In the genomic region with DNA sequence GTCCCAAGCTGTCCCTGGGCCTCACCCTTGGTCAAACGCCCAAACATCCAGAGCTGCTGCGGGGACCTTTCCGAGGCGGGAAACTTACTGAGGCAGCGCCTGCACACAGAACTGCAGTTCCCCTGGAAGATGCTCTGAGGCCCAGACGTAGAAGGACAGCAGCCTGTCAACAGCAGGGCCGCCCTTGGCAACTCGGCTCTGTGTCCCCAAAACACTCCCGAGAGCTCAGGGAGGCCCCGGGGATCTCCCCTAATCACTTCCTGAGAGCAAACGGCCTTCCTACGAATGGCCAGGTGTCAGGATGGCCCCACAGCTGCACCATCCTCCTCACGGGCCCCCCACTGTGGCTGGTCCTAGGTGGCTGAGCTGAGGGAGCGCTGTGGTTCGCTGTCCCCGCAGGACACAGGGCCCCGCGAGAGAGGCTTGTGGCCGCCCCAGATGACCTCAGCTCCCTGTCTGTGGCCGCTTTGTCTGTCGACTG, we compare ENCODE assay signal across 21 cellular contexts. TPM values are rescaled to one million over a fixed set of nuclear protein-coding genes. Genes with fewer than 3 reads are reported as not detected.
DNase-seq lines count a peak whose midpoint lies in the region; ATAC-seq and TF ChIP-seq lines count a peak whose summit lies in the region.
"Had no signal": no experiment of that assay in that cellular context is flagged by ENCODE, and none has a peak within 500 bp of the region (broad histone marks: within the 10 kb centered on the region; RNA-seq: fewer than 3 reads in every experiment).

No MANE protein-coding gene starts in this region.

- H4K20me1 ChIP-seq in hepatocyte (ENCODE audit: insufficient read depth, poor library complexity, severe bottlenecking), result no peaks in the 10 kb centered on the region

- no peak overlapping the region for H3K27ac Mint-ChIP-seq in natural killer cell treated with Interleukin-12 subunit alpha and Interleukin-12 subunit beta and Interleukin-15 and Interleukin-18, amount 100 ng/mL, for 72 hours
- H3K27ac Mint-ChIP-seq in natural killer cell, result no peak overlapping the region
- peak overlapping the region in 4 of 5 experiments; percentile 16 to 93 (median 84) for H3K27ac Mint-ChIP-seq in brain
- H3K27ac Mint-ChIP-seq in nephron progenitor cell, result peak overlapping the region; percentile 71
- H3K27ac Mint-ChIP-seq: CD4-positive, CD25-positive, alpha-beta regulatory T cell; T-helper 1 cell treated with Interleukin-12 subunit alpha and Interleukin-12 subunit beta and Interleukin-4 antibody, amounts not matched to agents 30 μg/mL and 1 μg/mL, for 36 hours had no signal

- no peak overlapping the region for H3K4me2 ChIP-seq in hepatocyte

- H3K4me3 ChIP-seq in aorta (ENCODE audit: low read length in 2 of 2), result no peak overlapping the region
- H3K4me3 ChIP-seq in hepatocyte, result no peak overlapping the region
- H3K4me3 ChIP-seq: lung, ovary, transverse colon had no signal

- H3K36me3 ChIP-seq in aorta (ENCODE audit: control insufficient read depth in 1 of 2, insufficient read depth in 2 of 2, low read length in 1 of 2), result no peaks in the 10 kb centered on the region
- no peaks in the 10 kb centered on the region for H3K36me3 ChIP-seq in hepatocyte (replicated peaks; ENCODE audit: insufficient read depth, low read depth)
- H3K36me3 ChIP-seq: ovary, transverse colon had no signal

- H3K4me3 Mint-ChIP-seq in natural killer cell treated with Interleukin-12 subunit alpha and Interleukin-12 subunit beta and Interleukin-15 and Interleukin-18, amount 100 ng/mL, for 72 hours, result no peak overlapping the region
- H3K4me3 Mint-ChIP-seq in natural killer cell (no peak overlapping the region), brain (peak overlapping the region in 4 of 5 experiments; percentile 12 to 72 (median 61)), nephron progenitor cell (peak overlapping the region; percentile 37)
- H3K4me3 Mint-ChIP-seq: CD4-positive, CD25-positive, alpha-beta regulatory T cell; T-helper 1 cell treated with Interleukin-12 subunit alpha and Interleukin-12 subunit beta and Interleukin-4 antibody, amounts not matched to agents 30 μg/mL and 1 μg/mL, for 36 hours had no signal

- no peaks in the 10 kb centered on the region for H3K4me1 ChIP-seq in aorta (ENCODE audit: control insufficient read depth in 1 of 2, insufficient read depth in 2 of 2, low read length in 2 of 2)
- H3K4me1 ChIP-seq in hepatocyte (ENCODE audit: insufficient read depth), result peaks cover 6% of the 10 kb centered on the region
- H3K4me1 ChIP-seq: transverse colon had no signal

- H3K27me3 ChIP-seq in aorta (ENCODE audit: control insufficient read depth in 1 of 2, insufficient read depth in 2 of 2, low read length in 1 of 2), result no peaks in the 10 kb centered on the region
- H3K27me3 ChIP-seq in hepatocyte, result no peaks in the 10 kb centered on the region
- H3K27me3 ChIP-seq: ovary had no signal

- H3K4me1 Mint-ChIP-seq in natural killer cell treated with Interleukin-12 subunit alpha and Interleukin-12 subunit beta and Interleukin-15 and Interleukin-18, amount 100 ng/mL, for 72 hours (ENCODE audit: low read depth in 2 of 2), result peaks cover 0 to 3% of the 10 kb centered on the region in 2 donors
- H3K4me1 Mint-ChIP-seq in natural killer cell (peaks cover 0 to 5% of the 10 kb centered on the region in 2 donors), brain (peaks cover 62% of the 10 kb centered on the region), nephron progenitor cell (peaks cover 64% of the 10 kb centered on the region)
- H3K4me1 Mint-ChIP-seq: CD4-positive, CD25-positive, alpha-beta regulatory T cell had no signal

- DNase-seq in natural killer cell treated with Interleukin-12 subunit alpha and Interleukin-12 subunit beta and Interleukin-15 and Interleukin-18, amount 100 ng/mL, for 72 hours (ENCODE audit: low spot score), result peak; percentile 35
- DNase-seq in natural killer cell (no peak), nephron progenitor cell (no peak), aorta (peak; percentile 29 to 55), Kasumi-1 (lab: John Stamatoyannopoulos, UW) (no peak), OCI-M2 (lab: John Stamatoyannopoulos, UW; ENCODE audit: unreplicated experiment) (no peak), hepatocyte (ENCODE audit: low spot score) (no peak)
- DNase-seq: activated CD8-positive, alpha-beta memory T cell treated with anti-CD3 and anti-CD28 coated beads, Interleukin-2, amount 50 U/mL, for 4 hours; activated effector memory CD4-positive, alpha-beta T cell treated with anti-CD3 and anti-CD28 coated beads, Interleukin-2, amount 50 U/mL, for 16 hours; CD4-positive, CD25-positive, alpha-beta regulatory T cell; GOT3; NCI-H2029 treated with DMSO at 0.1 percent for 48 hours; NCI-H446 treated with DMSO at 0.1 percent for 48 hours; ovary; stimulated activated CD4-positive, alpha-beta T cell treated with anti-CD3 and anti-CD28 coated beads, Interleukin-2, amount 100 ng/mL, for 24 hours; stimulated activated naive CD8-positive, alpha-beta T cell treated with anti-CD3 and anti-CD28 coated beads, Interleukin-15, Interleukin-2, amounts not matched to agents 100 U/mL and 50 U/mL, for 24 hours; transverse colon had no signal

- ATAC-seq in natural killer cell treated with Interleukin-12 subunit alpha and Interleukin-12 subunit beta and Interleukin-15 and Interleukin-18, amount 100 ng/mL, for 72 hours, result no peak
- ATAC-seq in natural killer cell (no peak), aorta (ENCODE audit: low FRiP score) (peak; percentile 20)
- ATAC-seq: stimulated activated naive CD8-positive, alpha-beta T cell treated with anti-CD3 and anti-CD28 coated beads, Interleukin-15, Interleukin-2, amounts not matched to agents 100 U/mL and 50 U/mL, for 24 hours had no signal

- no peak for TF ChIP-seq CTCF in natural killer cell (IDR thresholded peaks at IDR 0.05)
- TF ChIP-seq CTCF in brain (conservative IDR thresholded peaks at IDR 0.05), result no peak
- TF ChIP-seq CTCF in nephron progenitor cell (IDR thresholded peaks at IDR 0.05), result no peak
- no peak for TF ChIP-seq CTCF in hepatocyte (IDR thresholded peaks at IDR 0.05; ENCODE audit: poor library complexity)

- 84 to 90% methylated on average over 21 of the region's 21 CpGs for WGBS in aorta, 2 donors
- WGBS in hepatocyte (ENCODE audit: low lambda C conversion rate, missing lambda C conversion rate), result 82% methylated on average over 20 of the region's 21 CpGs

- intact Hi-C loops in natural killer cell (cut with micrococcal nuclease) (no loop called here), aorta (cut with DNase I) (no loop called here)

- H3K9me3 Mint-ChIP-seq in natural killer cell treated with Interleukin-12 subunit alpha and Interleukin-12 subunit beta and Interleukin-15 and Interleukin-18, amount 100 ng/mL, for 72 hours, result no peaks in the 10 kb centered on the region
- H3K9me3 Mint-ChIP-seq in natural killer cell (no peaks in the 10 kb centered on the region), brain (peaks cover 0 to 8% (median 0%) of the 10 kb centered on the region in 5 experiments), nephron progenitor cell (no peaks in the 10 kb centered on the region)
- H3K9me3 Mint-ChIP-seq: T-helper 1 cell treated with Interleukin-12 subunit alpha and Interleukin-12 subunit beta and Interleukin-4 antibody, amounts not matched to agents 30 μg/mL and 1 μg/mL, for 36 hours had no signal

- no peak overlapping the region for H3K27ac ChIP-seq in aorta (ENCODE audit: low read depth in 1 of 2, low read length in 2 of 2)
- H3K27ac ChIP-seq in hepatocyte, result no peak overlapping the region
- H3K27ac ChIP-seq: epithelial cell of prostate, ovary, transverse colon had no signal

- no peaks in the 10 kb centered on the region for H3K36me3 Mint-ChIP-seq in natural killer cell treated with Interleukin-12 subunit alpha and Interleukin-12 subunit beta and Interleukin-15 and Interleukin-18, amount 100 ng/mL, for 72 hours
- no peaks in the 10 kb centered on the region for H3K36me3 Mint-ChIP-seq in natural killer cell
- no peaks in the 10 kb centered on the region for H3K36me3 Mint-ChIP-seq in brain
- H3K36me3 Mint-ChIP-seq in nephron progenitor cell (ENCODE audit: low read depth), result no peaks in the 10 kb centered on the region
- H3K36me3 Mint-ChIP-seq: CD4-positive, CD25-positive, alpha-beta regulatory T cell had no signal

- no peak overlapping the region for H2AFZ ChIP-seq in hepatocyte

- no peaks in the 10 kb centered on the region for H3K9me3 ChIP-seq in aorta (ENCODE audit: control insufficient read depth, low read length)
- H3K9me3 ChIP-seq in hepatocyte (ENCODE audit: low read depth), result no peaks in the 10 kb centered on the region
- H3K9me3 ChIP-seq: ovary, transverse colon had no signal

- H3K27me3 Mint-ChIP-seq in natural killer cell treated with Interleukin-12 subunit alpha and Interleukin-12 subunit beta and Interleukin-15 and Interleukin-18, amount 100 ng/mL, for 72 hours, result peaks cover 26 to 33% of the 10 kb centered on the region in 2 donors
- H3K27me3 Mint-ChIP-seq in natural killer cell (ENCODE audit: low read depth in 2 of 2), result peaks cover 17 to 37% of the 10 kb centered on the region in 2 donors
- peaks cover 10% of the 10 kb centered on the region for H3K27me3 Mint-ChIP-seq in brain
- H3K27me3 Mint-ChIP-seq in nephron progenitor cell (ENCODE audit: low read depth, poor library complexity), result peaks cover 4% of the 10 kb centered on the region

- no peaks in the 10 kb centered on the region for H3K9me2 ChIP-seq in hepatocyte (replicated peaks; ENCODE audit: insufficient read depth)

- no peaks in the 10 kb centered on the region for H3K79me2 ChIP-seq in hepatocyte

RNA-seq across cellular contexts. Expression of a gene that starts 46.1 kb away (rescaled TPM):
- total RNA-seq in natural killer cell treated with Interleukin-12 subunit alpha and Interleukin-12 subunit beta and Interleukin-15 and Interleukin-18, amount 100 ng/mL, for 72 hours, result under 1 TPM; 0.12 to 0.61 TPM
- 10 to 100 TPM in 1 of 3 donors, 1 to 10 TPM in 2; 4.3 to 16.9 (median 6.0) TPM for total RNA-seq in natural killer cell
- 22.0 TPM for polyA plus RNA-seq in brain (ENCODE audit: insufficient read depth, low read depth, low replicate concordance)
- total RNA-seq in aorta, result 10 to 100 TPM; 24.8 to 30.5 TPM
- polyA plus RNA-seq in aorta, result 1 to 10 TPM in 1 of 2 donors, under 1 TPM in 1; 0.13 to 4.0 TPM
- 2.5 and 3.3 TPM in 2 replicates for total RNA-seq in hepatocyte
- 3.1 and 3.6 TPM in 2 replicates for polyA plus RNA-seq in hepatocyte

Comparison
In these comparisons a context has a peak if more than half of its experiments do, and no peak if none do; other contexts are left out.
1. DNase-seq: peak in natural killer cell treated with Interleukin-12 subunit alpha and Interleukin-12 subunit beta and Interleukin-15 and Interleukin-18, amount 100 ng/mL, for 72 hours (single experiment) and aorta (2 of 2); none in natural killer cell (single experiment), nephron progenitor cell (single experiment), Kasumi-1 (0 of 2), OCI-M2 (single experiment) and hepatocyte (single experiment).
2. H3K27ac Mint-ChIP-seq: peak in brain (4 of 5) and nephron progenitor cell (single experiment); none in natural killer cell treated with Interleukin-12 subunit alpha and Interleukin-12 subunit beta and Interleukin-15 and Interleukin-18, amount 100 ng/mL, for 72 hours (0 of 2) and natural killer cell (0 of 2).
3. H3K4me3 Mint-ChIP-seq: peak in brain (4 of 5) and nephron progenitor cell (single experiment); none in natural killer cell treated with Interleukin-12 subunit alpha and Interleukin-12 subunit beta and Interleukin-15 and Interleukin-18, amount 100 ng/mL, for 72 hours (single experiment) and natural killer cell (single experiment).